19 cellular contexts compared by ENCODE assay signal in the genomic region with DNA sequence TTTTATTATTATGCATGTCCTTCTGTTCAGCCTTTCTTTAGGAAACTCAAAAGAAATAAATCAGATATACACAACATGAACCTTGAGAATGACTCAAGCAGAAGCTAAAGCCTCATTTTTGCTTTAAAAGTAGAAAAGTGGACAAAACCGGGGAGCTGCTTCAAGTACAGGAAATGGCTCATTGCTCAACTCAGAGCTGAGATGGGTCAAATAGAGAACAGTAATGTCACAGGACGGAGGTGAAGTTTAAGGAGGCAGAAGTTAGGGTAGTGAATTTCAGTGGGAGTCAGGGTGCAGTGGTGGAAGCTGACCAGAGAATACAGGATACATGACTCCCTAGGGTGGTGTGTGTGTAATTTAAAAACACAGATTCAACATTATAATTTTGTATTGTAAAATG. TPM values are rescaled to one million over a fixed set of nuclear protein-coding genes. Genes with fewer than 3 reads are reported as not detected.
DNase-seq lines count a peak whose midpoint lies in the region; ATAC-seq lines count a peak whose summit lies in the region.
"Had no signal": no experiment of that assay in that cellular context is flagged by ENCODE, and none has a peak within 500 bp of the region (broad histone marks: within the 10 kb centered on the region; RNA-seq: fewer than 3 reads in every experiment).

No MANE protein-coding gene starts in this region.

- H3K9me3 Mint-ChIP-seq in naive thymus-derived CD4-positive, alpha-beta T cell: no peaks in the 10 kb centered on the region
- H3K9me3 Mint-ChIP-seq in T-helper 2 cell treated with Interferon-gamma antibody and Interleukin-4, amounts not matched to agents 5 μg/mL and 100 μg/mL, for 36 hours: no peaks in the 10 kb centered on the region

- peak; percentile 51 for ATAC-seq in naive thymus-derived CD4-positive, alpha-beta T cell
- no peak for ATAC-seq in GM21717 (IDR thresholded peaks at IDR 0.05; ENCODE audit: unreplicated experiment)
- ATAC-seq: Right ventricle myocardium inferior had no signal

- DNase-seq in EH (ENCODE audit: low read depth) (peak; percentile 49), KBM-7 (peak; percentile 34), amniotic epithelial cell (ENCODE audit: low read depth) (peak; percentile 65), NCI-H69 (lab: John Stamatoyannopoulos, UW) (no peak)
- no peak for DNase-seq in naive thymus-derived CD4-positive, alpha-beta T cell
- DNase-seq in T-helper 2 cell treated with Interferon-gamma antibody and Interleukin-4, amounts not matched to agents 5 μg/mL and 100 μg/mL, for 36 hours (ENCODE audit: low spot score): no peak
- no peak for DNase-seq in activated CD4-positive, CD25-positive, alpha-beta regulatory T cell (lab: John Stamatoyannopoulos, UW)
- DNase-seq: activated gamma-delta T cell treated with Interleukin-2 at 50 U/mL for 16 hours; CD4-positive, CD25-positive, alpha-beta regulatory T cell; erythroblast; GOT3; hippocampal formation; KG1; NCI-H1694 treated with DMSO at 0.1 percent for 48 hours; NCI-H526 treated with DMSO at 0.1 percent for 48 hours; stimulated activated CD4-positive, alpha-beta T cell treated with anti-CD3 and anti-CD28 coated beads, Interleukin-2, amount 100 ng/mL, for 24 hours; upper lobe of left lung had no signal

- no peaks in the 10 kb centered on the region for H3K27me3 ChIP-seq in naive thymus-derived CD4-positive, alpha-beta T cell (ENCODE audit: control insufficient read depth in 2 of 2, insufficient read depth in 2 of 2, low read length in 2 of 2)
- H3K27me3 ChIP-seq: upper lobe of left lung had no signal

- in situ Hi-C loops in KBM-7 (cut with MboI; ENCODE audit: low pct_unique_long_range_greater_than_20kb, low sequenced_read_pairs): no loop called here

- POLR2A ChIA-PET in naive thymus-derived CD4-positive, alpha-beta T cell (lab: Charles Lee): no interaction called here

- H3K4me1 ChIP-seq in naive thymus-derived CD4-positive, alpha-beta T cell (ENCODE audit: control insufficient read depth in 2 of 2, insufficient read depth in 2 of 2, low read length in 2 of 2): no peaks in the 10 kb centered on the region
- H3K4me1 ChIP-seq: upper lobe of left lung had no signal

- no peaks in the 10 kb centered on the region for H3K36me3 Mint-ChIP-seq in naive thymus-derived CD4-positive, alpha-beta T cell
- H3K36me3 Mint-ChIP-seq in T-helper 2 cell treated with Interferon-gamma antibody and Interleukin-4, amounts not matched to agents 5 μg/mL and 100 μg/mL, for 36 hours (ENCODE audit: low read depth): no peaks in the 10 kb centered on the region
- H3K36me3 Mint-ChIP-seq: CD4-positive, CD25-positive, alpha-beta regulatory T cell had no signal

- H3K4me3 Mint-ChIP-seq in naive thymus-derived CD4-positive, alpha-beta T cell: no peak overlapping the region
- no peak overlapping the region for H3K4me3 Mint-ChIP-seq in T-helper 2 cell treated with Interferon-gamma antibody and Interleukin-4, amounts not matched to agents 5 μg/mL and 100 μg/mL, for 36 hours

- peaks cover 23 to 44% (median 30%) of the 10 kb centered on the region in 7 donors for H3K4me1 Mint-ChIP-seq in naive thymus-derived CD4-positive, alpha-beta T cell
- H3K4me1 Mint-ChIP-seq in T-helper 2 cell treated with Interferon-gamma antibody and Interleukin-4, amounts not matched to agents 5 μg/mL and 100 μg/mL, for 36 hours (ENCODE audit: low read depth): peaks cover 11% of the 10 kb centered on the region

- intact Hi-C loops in naive thymus-derived CD4-positive, alpha-beta T cell (cut with micrococcal nuclease): no loop called here

- no peak overlapping the region for H3K4me3 ChIP-seq in naive thymus-derived CD4-positive, alpha-beta T cell (ENCODE audit: low read length)
- H3K4me3 ChIP-seq: upper lobe of left lung had no signal

- H3K36me3 ChIP-seq in naive thymus-derived CD4-positive, alpha-beta T cell (ENCODE audit: control insufficient read depth in 2 of 3, insufficient read depth in 3 of 3, low read length in 3 of 3): no peaks in the 10 kb centered on the region
- H3K36me3 ChIP-seq: upper lobe of left lung had no signal

- no peaks in the 10 kb centered on the region for H3K27me3 Mint-ChIP-seq in naive thymus-derived CD4-positive, alpha-beta T cell
- no peaks in the 10 kb centered on the region for H3K27me3 Mint-ChIP-seq in T-helper 2 cell treated with Interferon-gamma antibody and Interleukin-4, amounts not matched to agents 5 μg/mL and 100 μg/mL, for 36 hours (ENCODE audit: low read depth)
- H3K27me3 Mint-ChIP-seq: CD4-positive, CD25-positive, alpha-beta regulatory T cell had no signal

- CTCF ChIA-PET in naive thymus-derived CD4-positive, alpha-beta T cell (lab: Charles Lee): no interaction called here

- H3K27ac Mint-ChIP-seq in naive thymus-derived CD4-positive, alpha-beta T cell: no peak overlapping the region
- no peak overlapping the region for H3K27ac Mint-ChIP-seq in T-helper 2 cell treated with Interferon-gamma antibody and Interleukin-4, amounts not matched to agents 5 μg/mL and 100 μg/mL, for 36 hours

- H3K9me3 ChIP-seq in naive thymus-derived CD4-positive, alpha-beta T cell (ENCODE audit: control insufficient read depth in 2 of 3, low read length in 3 of 3): no peaks in the 10 kb centered on the region
- H3K9me3 ChIP-seq: upper lobe of left lung had no signal

- no peak overlapping the region for H3K27ac ChIP-seq in naive thymus-derived CD4-positive, alpha-beta T cell (ENCODE audit: low read depth, low read length)

RNA-seq across cellular contexts. Expression of a gene that starts 22.2 kb away (rescaled TPM):
- total RNA-seq in naive thymus-derived CD4-positive, alpha-beta T cell: 10 to 100 TPM; 24.1 to 54.3 (median 44.1) TPM
- 10 to 100 TPM in 1 of 2 donors, 1 to 10 TPM in 1; 7.9 to 11.0 TPM for polyA plus RNA-seq in naive thymus-derived CD4-positive, alpha-beta T cell

Comparison
In these comparisons a context has a peak if more than half of its experiments do, and no peak if none do; other contexts are left out.
1. DNase-seq: peak in EH (single experiment), KBM-7 (single experiment) and amniotic epithelial cell (single experiment); none in naive thymus-derived CD4-positive, alpha-beta T cell (0 of 9), T-helper 2 cell treated with Interferon-gamma antibody and Interleukin-4, amounts not matched to agents 5 μg/mL and 100 μg/mL, for 36 hours (single experiment), NCI-H69 (single experiment) and activated CD4-positive, CD25-positive, alpha-beta regulatory T cell (0 of 4).